In genomic region chr22:30555282-30556210, GRCh38 we compare ENCODE assay signal across 21 cellular contexts. TPM values are rescaled to one million over a fixed set of nuclear protein-coding genes. Genes with fewer than 3 reads are reported as not detected.
"Had no signal": no experiment of that assay in that cellular context is flagged by ENCODE, and none has a peak within 500 bp of the region (broad histone marks: within the 10 kb centered on the region; RNA-seq: fewer than 3 reads in every experiment).

No MANE protein-coding gene starts in this region.

- DNase-seq: activated CD4-positive, alpha-beta memory T cell treated with anti-CD3 and anti-CD28 coated beads, Interleukin-2, amount 10 ng/mL, durations not matched to agents 7 days and 5 days; activated CD4-positive, CD25-positive, alpha-beta regulatory T cell; activated CD8-positive, alpha-beta memory T cell treated with anti-CD3 and anti-CD28 coated beads, Interleukin-2, amount 10 ng/mL, durations not matched to agents 7 days and 5 days; activated naive CD4-positive, alpha-beta T cell treated with Interleukin-2 at 50 U/mL for 16 hours; activated naive CD8-positive, alpha-beta T cell treated with anti-CD3 and anti-CD28 coated beads, Interleukin-2, amount 10 ng/mL, durations not matched to agents 7 days and 5 days; amygdala; body of pancreas; foreskin melanocyte; glutamatergic neuron; left lung; midbrain; occipital lobe; posterior cingulate gyrus; stimulated activated CD4-positive, alpha-beta T cell treated with anti-CD3 and anti-CD28 coated beads, Interleukin-2, amount 100 ng/mL, for 24 hours; stimulated activated naive CD8-positive, alpha-beta T cell treated with anti-CD3 and anti-CD28 coated beads, Interleukin-15, Interleukin-2, amounts not matched to agents 100 U/mL and 50 U/mL, for 24 hours; substantia nigra; tibial artery had no signal

- H3K27ac Mint-ChIP-seq: activated CD4-positive, alpha-beta memory T cell treated with anti-CD3 and anti-CD28 coated beads, Interleukin-2, amount 10 ng/mL, durations not matched to agents 7 days and 5 days; activated CD8-positive, alpha-beta memory T cell treated with anti-CD3 and anti-CD28 coated beads, Interleukin-2, amount 10 ng/mL, durations not matched to agents 7 days and 5 days; activated naive CD8-positive, alpha-beta T cell treated with anti-CD3 and anti-CD28 coated beads, Interleukin-2, amount 10 ng/mL, durations not matched to agents 7 days and 5 days; nephron had no signal

- H3K27me3 Mint-ChIP-seq: activated CD4-positive, alpha-beta memory T cell treated with anti-CD3 and anti-CD28 coated beads, Interleukin-2, amount 10 ng/mL, durations not matched to agents 7 days and 5 days; activated CD8-positive, alpha-beta memory T cell treated with anti-CD3 and anti-CD28 coated beads, Interleukin-2, amount 10 ng/mL, durations not matched to agents 7 days and 5 days; activated naive CD8-positive, alpha-beta T cell treated with anti-CD3 and anti-CD28 coated beads, Interleukin-2, amount 10 ng/mL, durations not matched to agents 7 days and 5 days had no signal

- H3K27ac ChIP-seq: body of pancreas, left lung, tibial artery had no signal

- H3K9me3 Mint-ChIP-seq: activated CD4-positive, alpha-beta memory T cell treated with anti-CD3 and anti-CD28 coated beads, Interleukin-2, amount 10 ng/mL, durations not matched to agents 7 days and 5 days; activated naive CD8-positive, alpha-beta T cell treated with anti-CD3 and anti-CD28 coated beads, Interleukin-2, amount 10 ng/mL, durations not matched to agents 7 days and 5 days; nephron had no signal

- H3K4me1 Mint-ChIP-seq: activated CD8-positive, alpha-beta memory T cell treated with anti-CD3 and anti-CD28 coated beads, Interleukin-2, amount 10 ng/mL, durations not matched to agents 7 days and 5 days; activated naive CD8-positive, alpha-beta T cell treated with anti-CD3 and anti-CD28 coated beads, Interleukin-2, amount 10 ng/mL, durations not matched to agents 7 days and 5 days; nephron had no signal

- H3K4me3 Mint-ChIP-seq: activated CD4-positive, alpha-beta memory T cell treated with anti-CD3 and anti-CD28 coated beads, Interleukin-2, amount 10 ng/mL, durations not matched to agents 7 days and 5 days; activated CD8-positive, alpha-beta memory T cell treated with anti-CD3 and anti-CD28 coated beads, Interleukin-2, amount 10 ng/mL, durations not matched to agents 7 days and 5 days; activated naive CD8-positive, alpha-beta T cell treated with anti-CD3 and anti-CD28 coated beads, Interleukin-2, amount 10 ng/mL, durations not matched to agents 7 days and 5 days; nephron had no signal

- ATAC-seq: activated CD8-positive, alpha-beta memory T cell treated with anti-CD3 and anti-CD28 coated beads, Interleukin-2, amount 10 ng/mL, durations not matched to agents 7 days and 5 days; body of pancreas; stimulated activated naive CD8-positive, alpha-beta T cell treated with anti-CD3 and anti-CD28 coated beads, Interleukin-15, Interleukin-2, amounts not matched to agents 100 U/mL and 50 U/mL, for 24 hours had no signal

- H3K4me3 ChIP-seq: body of pancreas, left lung, tibial artery had no signal

- H3K36me3 Mint-ChIP-seq: activated CD8-positive, alpha-beta memory T cell treated with anti-CD3 and anti-CD28 coated beads, Interleukin-2, amount 10 ng/mL, durations not matched to agents 7 days and 5 days; activated naive CD8-positive, alpha-beta T cell treated with anti-CD3 and anti-CD28 coated beads, Interleukin-2, amount 10 ng/mL, durations not matched to agents 7 days and 5 days had no signal

- H3K36me3 ChIP-seq: left lung had no signal

- H3K27me3 ChIP-seq: body of pancreas, left lung, tibial artery had no signal

- FAIRE-seq: colon had no signal

RNA-seq across cellular contexts. Expression of gene SEC14L6, which starts 9.0 kb away (rescaled TPM):
- total RNA-seq: activated CD4-positive, alpha-beta memory T cell treated with anti-CD3 and anti-CD28 coated beads, Interleukin-2, amount 10 ng/mL, durations not matched to agents 7 days and 5 days; lung microvascular endothelial cell had no signal

RNA-seq across cellular contexts. Expression of gene GAL3ST1, which starts 18.9 kb away (rescaled TPM):
- total RNA-seq: activated CD4-positive, alpha-beta memory T cell treated with anti-CD3 and anti-CD28 coated beads, Interleukin-2, amount 10 ng/mL, durations not matched to agents 7 days and 5 days; activated CD8-positive, alpha-beta memory T cell treated with anti-CD3 and anti-CD28 coated beads, Interleukin-2, amount 10 ng/mL, durations not matched to agents 7 days and 5 days had no signal

RNA-seq across cellular contexts. Expression of gene SEC14L4, which starts 50.1 kb away (rescaled TPM):
- total RNA-seq: activated CD4-positive, alpha-beta memory T cell treated with anti-CD3 and anti-CD28 coated beads, Interleukin-2, amount 10 ng/mL, durations not matched to agents 7 days and 5 days; activated CD8-positive, alpha-beta memory T cell treated with anti-CD3 and anti-CD28 coated beads, Interleukin-2, amount 10 ng/mL, durations not matched to agents 7 days and 5 days; activated naive CD8-positive, alpha-beta T cell treated with anti-CD3 and anti-CD28 coated beads, Interleukin-2, amount 10 ng/mL, durations not matched to agents 7 days and 5 days; epithelial cell of proximal tubule; lung microvascular endothelial cell; occipital lobe had no signal
